In the genomic region with DNA sequence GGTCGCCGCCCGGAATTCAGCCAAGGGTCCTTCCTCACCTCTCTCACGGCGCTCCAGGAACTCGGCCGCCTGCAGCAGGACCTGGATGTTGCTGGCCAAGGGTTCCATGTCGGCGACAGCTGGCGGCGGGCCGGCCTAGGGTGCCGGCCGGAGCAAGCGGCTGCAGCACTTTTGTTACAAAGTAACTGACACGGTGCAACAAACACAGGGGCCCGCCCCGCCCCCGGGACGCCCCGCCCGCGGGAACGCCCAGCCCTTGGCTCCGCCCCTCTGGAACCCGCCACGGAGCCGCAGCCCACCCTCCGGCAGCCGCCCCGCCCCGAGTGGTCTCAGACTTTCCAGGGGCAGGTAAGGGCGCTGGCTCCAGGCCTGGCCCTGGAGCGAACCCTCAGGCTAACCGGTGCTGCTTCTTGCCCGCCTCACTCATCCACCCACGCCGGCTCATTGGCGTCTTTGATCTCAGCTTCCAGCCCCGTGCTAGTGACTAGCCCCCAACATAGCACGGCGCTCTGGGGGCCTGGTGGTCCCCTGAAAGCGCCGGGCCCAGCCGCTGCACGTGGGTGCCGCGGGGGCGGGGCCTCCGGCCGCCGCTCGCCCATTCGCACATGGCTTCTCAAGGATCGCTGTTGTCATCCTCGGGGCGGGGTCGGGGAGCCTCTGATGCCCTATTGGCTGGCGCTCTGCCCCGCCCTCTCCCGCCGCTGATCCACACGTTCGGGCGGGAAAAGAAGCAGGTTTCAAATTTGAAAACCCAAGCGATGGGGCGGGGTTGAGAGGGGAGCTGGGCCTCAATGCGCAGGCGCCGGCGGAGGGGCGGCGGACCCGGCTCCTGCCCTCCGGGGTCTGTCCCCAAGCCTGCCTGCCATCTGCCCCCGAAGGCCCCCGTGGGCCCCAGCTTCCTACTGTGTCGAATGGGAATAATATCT, we compare ENCODE assay signal across 1 cellular context.
TF ChIP-seq lines count a peak whose summit lies in the region.

A gene with protein sequence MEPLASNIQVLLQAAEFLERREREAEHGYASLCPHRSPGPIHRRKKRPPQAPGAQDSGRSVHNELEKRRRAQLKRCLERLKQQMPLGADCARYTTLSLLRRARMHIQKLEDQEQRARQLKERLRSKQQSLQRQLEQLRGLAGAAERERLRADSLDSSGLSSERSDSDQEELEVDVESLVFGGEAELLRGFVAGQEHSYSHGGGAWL (minus strand): TSS at position 176 of the 926 bp plus-strand sequence. CDS start 68 bp downstream, at position 108.

TF ChIP-seq in HEK293, 187 proteins besides CTCF, POLR2A, EP300 and RAD21 (continued from another document):
- TF ChIP-seq, protein P1, sequence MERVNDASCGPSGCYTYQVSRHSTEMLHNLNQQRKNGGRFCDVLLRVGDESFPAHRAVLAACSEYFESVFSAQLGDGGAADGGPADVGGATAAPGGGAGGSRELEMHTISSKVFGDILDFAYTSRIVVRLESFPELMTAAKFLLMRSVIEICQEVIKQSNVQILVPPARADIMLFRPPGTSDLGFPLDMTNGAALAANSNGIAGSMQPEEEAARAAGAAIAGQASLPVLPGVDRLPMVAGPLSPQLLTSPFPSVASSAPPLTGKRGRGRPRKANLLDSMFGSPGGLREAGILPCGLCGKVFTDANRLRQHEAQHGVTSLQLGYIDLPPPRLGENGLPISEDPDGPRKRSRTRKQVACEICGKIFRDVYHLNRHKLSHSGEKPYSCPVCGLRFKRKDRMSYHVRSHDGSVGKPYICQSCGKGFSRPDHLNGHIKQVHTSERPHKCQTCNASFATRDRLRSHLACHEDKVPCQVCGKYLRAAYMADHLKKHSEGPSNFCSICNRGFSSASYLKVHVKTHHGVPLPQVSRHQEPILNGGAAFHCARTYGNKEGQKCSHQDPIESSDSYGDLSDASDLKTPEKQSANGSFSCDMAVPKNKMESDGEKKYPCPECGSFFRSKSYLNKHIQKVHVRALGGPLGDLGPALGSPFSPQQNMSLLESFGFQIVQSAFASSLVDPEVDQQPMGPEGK (tag by site-specific recombination; IDR thresholded peaks at IDR 0.05), result peak; percentile 99
- peak; percentile 18; the same call in 1 of the 2 replicates for TF ChIP-seq ZNF76 (tag by site-specific recombination; IDR thresholded peaks at IDR 0.05; ENCODE audit: borderline replicate concordance, low read depth)
- TF ChIP-seq, protein P2, sequence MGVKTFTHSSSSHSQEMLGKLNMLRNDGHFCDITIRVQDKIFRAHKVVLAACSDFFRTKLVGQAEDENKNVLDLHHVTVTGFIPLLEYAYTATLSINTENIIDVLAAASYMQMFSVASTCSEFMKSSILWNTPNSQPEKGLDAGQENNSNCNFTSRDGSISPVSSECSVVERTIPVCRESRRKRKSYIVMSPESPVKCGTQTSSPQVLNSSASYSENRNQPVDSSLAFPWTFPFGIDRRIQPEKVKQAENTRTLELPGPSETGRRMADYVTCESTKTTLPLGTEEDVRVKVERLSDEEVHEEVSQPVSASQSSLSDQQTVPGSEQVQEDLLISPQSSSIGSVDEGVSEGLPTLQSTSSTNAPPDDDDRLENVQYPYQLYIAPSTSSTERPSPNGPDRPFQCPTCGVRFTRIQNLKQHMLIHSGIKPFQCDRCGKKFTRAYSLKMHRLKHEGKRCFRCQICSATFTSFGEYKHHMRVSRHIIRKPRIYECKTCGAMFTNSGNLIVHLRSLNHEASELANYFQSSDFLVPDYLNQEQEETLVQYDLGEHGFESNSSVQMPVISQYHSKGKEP (tag by site-specific recombination; IDR thresholded peaks at IDR 0.05), result peak; percentile 62; the same call in 1 of the 2 replicates
- TF ChIP-seq, protein P3, sequence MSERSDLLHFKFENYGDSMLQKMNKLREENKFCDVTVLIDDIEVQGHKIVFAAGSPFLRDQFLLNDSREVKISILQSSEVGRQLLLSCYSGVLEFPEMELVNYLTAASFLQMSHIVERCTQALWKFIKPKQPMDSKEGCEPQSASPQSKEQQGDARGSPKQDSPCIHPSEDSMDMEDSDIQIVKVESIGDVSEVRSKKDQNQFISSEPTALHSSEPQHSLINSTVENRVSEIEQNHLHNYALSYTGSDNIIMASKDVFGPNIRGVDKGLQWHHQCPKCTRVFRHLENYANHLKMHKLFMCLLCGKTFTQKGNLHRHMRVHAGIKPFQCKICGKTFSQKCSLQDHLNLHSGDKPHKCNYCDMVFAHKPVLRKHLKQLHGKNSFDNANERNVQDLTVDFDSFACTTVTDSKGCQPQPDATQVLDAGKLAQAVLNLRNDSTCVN (tag by site-specific recombination; optimal IDR thresholded peaks at IDR 0.05), result peak; percentile 41
TF ChIP-seq in HEK293: peak in this region for 48.
